In the genomic region with DNA sequence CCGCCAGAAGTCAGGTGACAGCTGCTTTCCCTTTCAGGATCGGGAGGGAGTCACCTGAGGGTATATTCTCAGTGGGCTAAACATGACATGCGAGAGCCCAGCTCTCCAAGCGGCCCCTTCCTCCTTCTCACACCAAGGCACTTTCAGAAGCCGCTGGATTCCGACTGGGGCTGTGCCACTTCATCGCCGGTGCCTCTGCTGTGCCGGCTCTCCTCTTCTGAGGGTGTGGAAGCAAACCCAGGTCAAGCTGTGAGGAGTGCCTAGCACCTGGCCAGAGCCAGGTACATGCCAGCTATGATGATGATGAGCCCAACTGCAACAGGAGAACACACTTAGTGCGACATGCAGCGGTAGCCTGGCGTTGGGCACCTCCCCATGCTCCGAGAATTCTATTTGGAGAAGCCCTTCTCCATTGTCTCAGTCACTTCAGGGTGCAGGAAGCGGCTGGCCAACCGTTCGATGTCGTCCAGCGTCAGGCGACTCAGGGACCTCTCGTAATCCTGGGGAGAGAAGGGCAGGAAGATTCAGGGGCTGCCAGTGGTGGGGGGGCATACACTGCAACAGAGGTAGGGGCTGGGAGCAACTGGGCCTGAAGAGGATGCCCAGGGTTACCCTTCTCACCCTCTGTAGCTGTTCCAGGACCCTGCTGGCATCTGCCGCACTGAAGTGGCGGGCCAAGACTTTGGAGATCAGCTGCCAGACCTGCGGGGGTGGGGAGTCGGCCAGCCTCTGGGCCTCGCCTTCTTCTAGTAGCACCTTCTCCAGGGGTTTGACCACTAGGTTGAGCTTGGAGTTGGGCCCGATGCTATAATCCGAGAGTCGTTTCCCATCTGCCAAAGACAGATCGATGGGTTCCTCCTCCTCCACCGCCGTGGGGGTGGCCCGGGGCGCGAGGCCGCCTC, we compare ENCODE assay signal across 8 cellular contexts. TPM values are rescaled to one million over a fixed set of nuclear protein-coding genes. Genes with fewer than 3 reads are reported as not detected.
DNase-seq lines count a peak whose midpoint lies in the region; ATAC-seq and TF ChIP-seq lines count a peak whose summit lies in the region.

No MANE protein-coding gene starts in this region.

- H3K4me2 ChIP-seq in SK-N-SH, result peak overlapping the region; percentile 80

- TF ChIP-seq CTCF in SK-N-SH (IDR thresholded peaks at IDR 0.05) (no peak), suprapubic skin (IDR thresholded peaks at IDR 0.05) (no peak)

- peaks cover 25% of the 10 kb centered on the region for H3K36me3 Mint-ChIP-seq in activated CD8-positive, alpha-beta T cell treated with anti-CD3 and anti-CD28 coated beads, Interleukin-2, amount 10 ng/mL, durations not matched to agents 7 days and 5 days (ENCODE audit: low read depth)

- peak overlapping the region; percentile 70 for H3K27ac Mint-ChIP-seq in activated CD8-positive, alpha-beta T cell treated with anti-CD3 and anti-CD28 coated beads, Interleukin-2, amount 10 ng/mL, durations not matched to agents 7 days and 5 days

- DNase-seq in SK-N-SH (no peak), suprapubic skin (ENCODE audit: low spot score in 2 of 2) (peak in 1 of 2 donors; percentile 68), inferior parietal cortex (ENCODE audit: extremely low spot score) (no peak), NCI-H1694 treated with DMSO at 0.1 percent for 48 hours (lab: John Stamatoyannopoulos, UW) (no peak), SHP77 treated with DMSO at 0.1 percent for 48 hours (lab: John Stamatoyannopoulos, UW) (no peak)
- DNase-seq in activated CD8-positive, alpha-beta T cell treated with anti-CD3 and anti-CD28 coated beads, Interleukin-2, amount 10 ng/mL, durations not matched to agents 7 days and 5 days, result no peak

- TF ChIP-seq EP300 in SK-N-SH (IDR thresholded peaks at IDR 0.05; ENCODE audit: borderline replicate concordance in 1 of 2, low read depth in 1 of 2, low read length in 1 of 2), result no peak
- TF ChIP-seq EP300 in suprapubic skin (IDR thresholded peaks at IDR 0.05), result no peak

- no peaks in the 10 kb centered on the region for H3K27me3 Mint-ChIP-seq in activated CD8-positive, alpha-beta T cell treated with anti-CD3 and anti-CD28 coated beads, Interleukin-2, amount 10 ng/mL, durations not matched to agents 7 days and 5 days (ENCODE audit: low read depth)

- H3K9me3 ChIP-seq in SK-N-SH (no peaks in the 10 kb centered on the region), iPS-20b (ENCODE audit: insufficient read depth, low read depth, low read length) (no peaks in the 10 kb centered on the region), suprapubic skin (no peaks in the 10 kb centered on the region)

- no peak for ATAC-seq in SK-N-SH treated with all-trans-retinoic acid at 6 μM for 48 hours
- no peak for ATAC-seq in activated CD8-positive, alpha-beta T cell treated with anti-CD3 and anti-CD28 coated beads, Interleukin-2, amount 10 ng/mL, durations not matched to agents 7 days and 5 days

- no peaks in the 10 kb centered on the region for H3F3A ChIP-seq in SK-N-SH (replicated peaks; ENCODE audit: insufficient read depth)

- peak overlapping the region; percentile 20 to 77; a peak in 1 of 4 replicates for H3K27ac ChIP-seq in SK-N-SH (ENCODE audit: low read depth in 2 of 2, low read length in 1 of 2)
- no peak overlapping the region for H3K27ac ChIP-seq in iPS-20b (ENCODE audit: low read length)
- peak overlapping the region; percentile 83 for H3K27ac ChIP-seq in suprapubic skin

- WGBS in SK-N-SH (ENCODE audit: low lambda C conversion rate), result 57% methylated on average over 18 of the region's 35 CpGs
- WGBS in suprapubic skin, result 83% methylated on average over 8 of the region's 35 CpGs

- TF ChIP-seq RAD21 in SK-N-SH (IDR thresholded peaks at IDR 0.05; ENCODE audit: low read length), result no peak

- H3K79me2 ChIP-seq in SK-N-SH (ENCODE audit: insufficient read depth), result peaks cover 19% of the 10 kb centered on the region; the same call in 1 of the 2 replicates

- peaks cover 0 to 14% of the 10 kb centered on the region in 2 experiments for H3K36me3 ChIP-seq in SK-N-SH (replicated peaks in 1 of 2; ENCODE audit: control insufficient read depth in 1 of 2, insufficient read depth in 2 of 2, low read length in 1 of 2)
- H3K36me3 ChIP-seq in iPS-20b (ENCODE audit: insufficient read depth, low read depth, low read length), result no peaks in the 10 kb centered on the region
- H3K36me3 ChIP-seq in suprapubic skin, result no peaks in the 10 kb centered on the region

- no peak overlapping the region for H2AFZ ChIP-seq in SK-N-SH (ENCODE audit: low read depth)

- H3K4me3 ChIP-seq in SK-N-SH (ENCODE audit: low read depth in 2 of 2, low read length in 1 of 2), result peak overlapping the region; percentile 56 to 63
- H3K4me3 ChIP-seq in iPS-20b (ENCODE audit: low read length), result peak overlapping the region; percentile 62
- H3K4me3 ChIP-seq in suprapubic skin, result peak overlapping the region; percentile 69

- POLR2A ChIA-PET in SK-N-SH (lab: Yijun Ruan, JAX), result interaction anchor here (1.5 to 2.4 kb wide), 3 partner anchors 26 to 88 kb away, joined by 5 to 8 read pairs (median 7); a partner anchor contains a TSS
- POLR2A ChIA-PET in activated CD8-positive, alpha-beta T cell treated with anti-CD3 and anti-CD28 coated beads, Interleukin-2, amount 10 ng/mL, durations not matched to agents 7 days and 5 days (lab: Charles Lee), result interaction anchor here (0.5 to 2.4 kb wide), 4 partner anchors 27 to 87 kb away, joined by 3 to 8 read pairs (median 4); a partner anchor contains a TSS

- H3K9ac ChIP-seq in SK-N-SH (peak overlapping the region; percentile 49; the same call in 1 of the 2 replicates), iPS-20b (ENCODE audit: low read depth, low read length) (peak overlapping the region; percentile 45; the same call in 1 of the 2 replicates)

- CTCF ChIA-PET in SK-N-SH (lab: Yijun Ruan, JAX), result interaction anchor here (1.1 kb wide), 1 partner anchor 86 kb away, joined by 3 read pairs; no protein-coding TSS in a partner anchor
- CTCF ChIA-PET in activated CD8-positive, alpha-beta T cell treated with anti-CD3 and anti-CD28 coated beads, Interleukin-2, amount 10 ng/mL, durations not matched to agents 7 days and 5 days (lab: Charles Lee), result no interaction called here

- H3K4me1 Mint-ChIP-seq in activated CD8-positive, alpha-beta T cell treated with anti-CD3 and anti-CD28 coated beads, Interleukin-2, amount 10 ng/mL, durations not matched to agents 7 days and 5 days (ENCODE audit: low read depth), result peaks cover 37% of the 10 kb centered on the region

- peak overlapping the region; percentile 69 for H3K4me3 Mint-ChIP-seq in activated CD8-positive, alpha-beta T cell treated with anti-CD3 and anti-CD28 coated beads, Interleukin-2, amount 10 ng/mL, durations not matched to agents 7 days and 5 days

- H3K27me3 ChIP-seq in SK-N-SH (ENCODE audit: insufficient read depth) (0 out of 2 replicates have a peak, but pooled peaks cover 11% of the 10 kb centered on the region), iPS-20b (ENCODE audit: insufficient read depth, low read length) (peaks cover 7% of the 10 kb centered on the region; the same call in 1 of the 2 replicates), suprapubic skin (no peaks in the 10 kb centered on the region)

- H3K4me1 ChIP-seq in SK-N-SH (ENCODE audit: control insufficient read depth in 1 of 2, insufficient read depth in 2 of 2, low read depth in 1 of 2, low read length in 1 of 2), result peaks cover 0 to 17% of the 10 kb centered on the region in 2 experiments; a peak in 1 of 4 replicates
- no peaks in the 10 kb centered on the region for H3K4me1 ChIP-seq in iPS-20b (ENCODE audit: insufficient read depth, low read length)
- peaks cover 32% of the 10 kb centered on the region for H3K4me1 ChIP-seq in suprapubic skin

- no peaks in the 10 kb centered on the region for H3K9me3 Mint-ChIP-seq in activated CD8-positive, alpha-beta T cell treated with anti-CD3 and anti-CD28 coated beads, Interleukin-2, amount 10 ng/mL, durations not matched to agents 7 days and 5 days (ENCODE audit: insufficient read depth)

- no peak for TF ChIP-seq POLR2A in suprapubic skin (IDR thresholded peaks at IDR 0.05)

- no peaks in the 10 kb centered on the region for H3K9me2 ChIP-seq in SK-N-SH

- H4K20me1 ChIP-seq in SK-N-SH (ENCODE audit: insufficient read depth), result no peaks in the 10 kb centered on the region

TF ChIP-seq in SK-N-SH, 30 proteins besides CTCF, POLR2A, EP300 and RAD21 (continues in another document):
- TF ChIP-seq JUND (IDR thresholded peaks at IDR 0.05) (no peak), NFIC (IDR thresholded peaks at IDR 0.05; ENCODE audit: borderline replicate concordance) (no peak)

TF ChIP-seq in SK-N-SH treated with all-trans-retinoic acid at 6 μM for 48 hours, 23 proteins besides CTCF, POLR2A, EP300 and RAD21 (continues in another document):
- no peak for TF ChIP-seq GLIS3 (CRISPR knock-in tag; IDR thresholded peaks at IDR 0.05)

RNA-seq across cellular contexts. Expression of a gene that starts 1.0 kb away (rescaled TPM):
- polyA plus RNA-seq in SK-N-SH (2012; rRNA removed), result 27.4 and 27.8 TPM in 2 replicates
- polyA plus RNA-seq in SK-N-SH (2012; cell fraction: cytosol; rRNA removed), result 14.0 and 22.7 TPM in 2 replicates
- 15.0 and 21.3 TPM in 2 replicates for polyA plus RNA-seq in SK-N-SH (2012; cell fraction: nucleus; rRNA removed)
- total RNA-seq in activated CD8-positive, alpha-beta T cell treated with anti-CD3 and anti-CD28 coated beads, Interleukin-2, amount 10 ng/mL, durations not matched to agents 7 days and 5 days, result 10 to 100 TPM; 52.1 to 54.0 TPM
- 10 to 100 TPM; 25.8 to 50.5 (median 46.4) TPM for total RNA-seq in suprapubic skin

RNA-seq across cellular contexts. Expression of a gene that starts 5.0 kb away (rescaled TPM):
- 28.4 and 29.7 TPM in 2 replicates for polyA plus RNA-seq in SK-N-SH (2012; rRNA removed)
- polyA plus RNA-seq in SK-N-SH (2012; cell fraction: cytosol; rRNA removed), result 11.5 and 21.2 TPM in 2 replicates
- 18.8 and 19.4 TPM in 2 replicates for polyA plus RNA-seq in SK-N-SH (2012; cell fraction: nucleus; rRNA removed)
- total RNA-seq in activated CD8-positive, alpha-beta T cell treated with anti-CD3 and anti-CD28 coated beads, Interleukin-2, amount 10 ng/mL, durations not matched to agents 7 days and 5 days, result 10 to 100 TPM; 29.1 to 30.8 TPM
- 10 to 100 TPM; 16.5 to 45.0 (median 38.8) TPM for total RNA-seq in suprapubic skin

RNA-seq across cellular contexts. Expression of a gene that starts 6.3 kb away (rescaled TPM):
- polyA plus RNA-seq in SK-N-SH (2012; rRNA removed), result 29.3 and 37.2 TPM in 2 replicates
- polyA plus RNA-seq in SK-N-SH (2012; cell fraction: cytosol; rRNA removed), result 16.9 and 28.0 TPM in 2 replicates
- 9.8 and 16.3 TPM in 2 replicates for polyA plus RNA-seq in SK-N-SH (2012; cell fraction: nucleus; rRNA removed)
- total RNA-seq in activated CD8-positive, alpha-beta T cell treated with anti-CD3 and anti-CD28 coated beads, Interleukin-2, amount 10 ng/mL, durations not matched to agents 7 days and 5 days, result 10 to 100 TPM; 49.6 to 51.0 TPM
- total RNA-seq in suprapubic skin, result 10 to 100 TPM in 3 of 4 donors, 1 to 10 TPM in 1; 8.0 to 44.4 (median 28.6) TPM

RNA-seq across cellular contexts. Expression of a gene that starts 27.3 kb away (rescaled TPM):
- polyA plus RNA-seq in SK-N-SH (2012; rRNA removed), result 28.3 and 33.2 TPM in 2 replicates
- polyA plus RNA-seq in SK-N-SH (2012; cell fraction: cytosol; rRNA removed), result 7.5 and 12.2 TPM in 2 replicates
- polyA plus RNA-seq in SK-N-SH (2012; cell fraction: nucleus; rRNA removed), result 197 and 217 TPM in 2 replicates
- 10 to 100 TPM; 48.9 to 53.6 TPM for total RNA-seq in activated CD8-positive, alpha-beta T cell treated with anti-CD3 and anti-CD28 coated beads, Interleukin-2, amount 10 ng/mL, durations not matched to agents 7 days and 5 days
- 10 to 100 TPM; 12.0 to 52.0 (median 29.6) TPM for total RNA-seq in suprapubic skin

RNA-seq across cellular contexts. Expression of a gene that starts 30.6 kb away (rescaled TPM):
- polyA plus RNA-seq in SK-N-SH (2012; rRNA removed), result 36.7 and 42.1 TPM in 2 replicates
- polyA plus RNA-seq in SK-N-SH (2012; cell fraction: cytosol; rRNA removed), result 17.2 and 28.6 TPM in 2 replicates
- 81.3 and 93.7 TPM in 2 replicates for polyA plus RNA-seq in SK-N-SH (2012; cell fraction: nucleus; rRNA removed)
- 10 to 100 TPM; 28.5 to 31.6 TPM for total RNA-seq in activated CD8-positive, alpha-beta T cell treated with anti-CD3 and anti-CD28 coated beads, Interleukin-2, amount 10 ng/mL, durations not matched to agents 7 days and 5 days
- total RNA-seq in suprapubic skin, result 10 to 100 TPM; 33.5 to 40.6 (median 36.6) TPM
